Comparison of ENCODE assay signal across 23 cellular contexts in genomic region chr1:203401151-203401550, GRCh38. TPM values are rescaled to one million over a fixed set of nuclear protein-coding genes. Genes with fewer than 3 reads are reported as not detected.
A peak's percentile ranks its signal among the peaks of the same experiment; 100 is the strongest.
DNase-seq lines count a peak whose midpoint lies in the region; ATAC-seq, FAIRE-seq and TF ChIP-seq lines count a peak whose summit lies in the region.
"Had no signal": no experiment of that assay in that cellular context is flagged by ENCODE, and none has a peak within 500 bp of the region (broad histone marks: within the 10 kb centered on the region; RNA-seq: fewer than 3 reads in every experiment).

No MANE protein-coding gene starts in this region.

- H3K9me3 ChIP-seq in liver (ENCODE audit: control insufficient read depth in 4 of 4, low read length in 3 of 4), result no peaks in the 10 kb centered on the region
- H3K9me3 ChIP-seq in HepG2 (ENCODE audit: low read length), result no peaks in the 10 kb centered on the region
- no peaks in the 10 kb centered on the region for H3K9me3 ChIP-seq in lower lobe of right lung
- no peaks in the 10 kb centered on the region for H3K9me3 ChIP-seq in gastrocnemius medialis
- H3K9me3 ChIP-seq: transverse colon had no signal

- H3K4me1 ChIP-seq in liver (ENCODE audit: control insufficient read depth in 4 of 4, insufficient read depth in 4 of 4, low read length in 3 of 4) (no peaks in the 10 kb centered on the region), HepG2 (ENCODE audit: insufficient read depth, low read length) (no peaks in the 10 kb centered on the region), lower lobe of right lung (peaks cover 27% of the 10 kb centered on the region), gastrocnemius medialis (no peaks in the 10 kb centered on the region)
- H3K4me1 ChIP-seq: Caco-2 had no signal

- H3K4me2 ChIP-seq in HepG2 (ENCODE audit: low read depth, low read length), result no peak overlapping the region

- ATAC-seq in HepG2 (no peak), lower lobe of right lung (no peak), gastrocnemius medialis (no peak), HG03521 (IDR thresholded peaks at IDR 0.05; ENCODE audit: unreplicated experiment) (no peak), GM19467 (IDR thresholded peaks at IDR 0.05; ENCODE audit: unreplicated experiment) (no peak)
- ATAC-seq: Panc1, WTC11 had no signal

- H3K4me3 ChIP-seq in liver (ENCODE audit: low read depth in 1 of 3, low read length in 3 of 3), result no peak overlapping the region
- H3K4me3 ChIP-seq in HepG2 (replicated peaks in 1 of 3; ENCODE audit: insufficient read depth in 1 of 3, low read depth in 2 of 3, low read length in 3 of 3), result no peak overlapping the region
- no peak overlapping the region for H3K4me3 ChIP-seq in lower lobe of right lung
- H3K4me3 ChIP-seq in gastrocnemius medialis, result no peak overlapping the region
- H3K4me3 ChIP-seq: transverse colon had no signal

- intact Hi-C loops in HepG2 (cut with micrococcal nuclease; ENCODE audit: unreplicated experiment), result no loop called here
- intact Hi-C loops in lower lobe of right lung (cut with DNase I), result no loop called here
- intact Hi-C loops in gastrocnemius medialis (cut with DNase I; ENCODE audit: low total_unique reads), result no loop called here

- CTCF ChIA-PET in HepG2 (lab: Yijun Ruan, JAX; ENCODE audit: low intra/inter-chr PET ratio, low total read pairs), result no interaction called here

- H3K36me3 ChIP-seq in liver (ENCODE audit: control insufficient read depth in 4 of 4, insufficient read depth in 3 of 4, low read depth in 1 of 4, low read length in 3 of 4) (no peaks in the 10 kb centered on the region), HepG2 (replicated peaks in 1 of 2; ENCODE audit: control insufficient read depth in 1 of 2, insufficient read depth in 2 of 2, low read length in 2 of 2) (no peaks in the 10 kb centered on the region), lower lobe of right lung (no peaks in the 10 kb centered on the region), gastrocnemius medialis (no peaks in the 10 kb centered on the region)
- H3K36me3 ChIP-seq: transverse colon had no signal

- H3K79me2 ChIP-seq in HepG2 (ENCODE audit: insufficient read depth, low read length), result no peaks in the 10 kb centered on the region

- TF ChIP-seq RAD21 in liver (IDR thresholded peaks at IDR 0.05), result no peak
- TF ChIP-seq RAD21 in HepG2 (CRISPR knock-in tag; IDR thresholded peaks at IDR 0.05), result no peak

- DNase-seq in HepG2 (ENCODE audit: low spot score) (no peak), lower lobe of right lung (no peak), gastrocnemius medialis (no peak), anterior cingulate cortex (lab: John Stamatoyannopoulos, UW) (no peak), AG20443 (ENCODE audit: low spot score) (no peak)
- DNase-seq: activated naive CD4-positive, alpha-beta T cell treated with anti-CD3 and anti-CD28 coated beads, Interleukin-2, amount 50 U/mL, for 16 hours; Caco-2; DMS79 treated with DMSO at 0.1 percent for 48 hours; foreskin fibroblast; H7; hypothalamus; NCI-H1092; NCI-H187; NCI-H524 treated with DMSO at 0.1 percent for 48 hours; stimulated activated CD4-positive, alpha-beta T cell treated with anti-CD3 and anti-CD28 coated beads, Interleukin-12 subunit alpha, Interleukin-12 subunit beta, amount 100 ng/mL, for 4 hours; stimulated activated naive CD4-positive, alpha-beta T cell treated with Interleukin-2 at 50 U/mL for 16 hours; transverse colon had no signal

- POLR2A ChIA-PET in HepG2 (lab: Yijun Ruan, JAX), result no interaction called here

- in situ Hi-C loops in HepG2 (cut with HindIII; ENCODE audit: extremely low pct_ligation_motif_present, low pct_unique_long_range_greater_than_20kb) (no loop called here), gastrocnemius medialis (cut with MboI; ENCODE audit: low sequenced_read_pairs in 4 of 4) (no loop called here)

- TF ChIP-seq CTCF in liver (IDR thresholded peaks at IDR 0.05; ENCODE audit: low read depth, low read length, missing input control), result no peak
- TF ChIP-seq CTCF in HepG2 (CRISPR knock-in tag; IDR thresholded peaks at IDR 0.05), result no peak
- TF ChIP-seq CTCF in lower lobe of right lung (IDR thresholded peaks at IDR 0.05), result no peak
- no peak for TF ChIP-seq CTCF in gastrocnemius medialis (IDR thresholded peaks at IDR 0.05 in 4 of 5, conservative IDR thresholded peaks at IDR 0.05 in 1 of 5)

- no peak for TF ChIP-seq EP300 in HepG2 (IDR thresholded peaks at IDR 0.05; ENCODE audit: low read depth in 2 of 2, low read length in 2 of 2)
- no peak for TF ChIP-seq EP300 in HepG2 (CRISPR knock-in tag; IDR thresholded peaks at IDR 0.05; ENCODE audit: borderline replicate concordance)

- no peak for TF ChIP-seq POLR2A in HepG2 (IDR thresholded peaks at IDR 0.05; ENCODE audit: insufficient read depth in 1 of 2, low read depth in 2 of 2, low read length in 2 of 2)
- no peak for TF ChIP-seq POLR2A in gastrocnemius medialis (IDR thresholded peaks at IDR 0.05)

- no TSS peak for BruUV-seq in HepG2 (replicated peaks; lab: Mats Ljungman, UMichigan)

- no peak overlapping the region for H3K27ac ChIP-seq in liver (ENCODE audit: low read depth in 1 of 2, low read length in 2 of 2)
- H3K27ac ChIP-seq in HepG2 (ENCODE audit: extremely low read length, insufficient read depth, low read length), result no peak overlapping the region
- peak overlapping the region; percentile 70 for H3K27ac ChIP-seq in lower lobe of right lung
- H3K27ac ChIP-seq in gastrocnemius medialis, result peak overlapping the region; percentile 3 to 69 (median 47)

- no peak overlapping the region for H2AFZ ChIP-seq in HepG2 (ENCODE audit: low read length)

- 89% methylated on average over 4 of the region's 4 CpGs for WGBS in liver
- 46% methylated on average over 3 of the region's 4 CpGs for WGBS in HepG2 (ENCODE audit: low lambda C conversion rate)

- H3K9ac ChIP-seq in liver (ENCODE audit: low read depth in 1 of 2, low read length in 2 of 2), result no peak overlapping the region
- H3K9ac ChIP-seq in HepG2 (ENCODE audit: insufficient read depth, low read depth, low read length), result no peak overlapping the region

- H3K27me3 ChIP-seq in liver (ENCODE audit: control insufficient read depth in 4 of 4, insufficient read depth in 4 of 4, low read length in 3 of 4), result no peaks in the 10 kb centered on the region
- H3K27me3 ChIP-seq in HepG2 (ENCODE audit: control insufficient read depth in 1 of 2, insufficient read depth in 2 of 2, low read length in 2 of 2), result no peaks in the 10 kb centered on the region; a peak in 1 of 5 replicates
- H3K27me3 ChIP-seq in lower lobe of right lung (ENCODE audit: low read depth), result no peaks in the 10 kb centered on the region
- H3K27me3 ChIP-seq in gastrocnemius medialis, result peaks cover 0 to 8% (median 2%) of the 10 kb centered on the region in 3 donors
- H3K27me3 ChIP-seq: transverse colon had no signal

- FAIRE-seq in HepG2 (lab: Jason Lieb, UNC), result no peak
- FAIRE-seq: astrocyte had no signal

- H4K20me1 ChIP-seq in HepG2 (ENCODE audit: insufficient read depth, low read length), result no peaks in the 10 kb centered on the region

TF ChIP-seq in liver, 16 proteins besides CTCF, POLR2A, EP300 and RAD21:
- TF ChIP-seq NR2F2 (IDR thresholded peaks at IDR 0.05) (peak; percentile 64), RXRA (IDR thresholded peaks at IDR 0.05) (peak in 1 of 2 donors; percentile 40), HNF4A (conservative IDR thresholded peaks at IDR 0.05) (no peak), FOXA2 (IDR thresholded peaks at IDR 0.05) (no peak)
TF ChIP-seq in liver: peak in this region for 2.

TF ChIP-seq in HepG2, 621 proteins besides CTCF, POLR2A, EP300 and RAD21:
- TF ChIP-seq ARHGAP35 (CRISPR knock-in tag; IDR thresholded peaks at IDR 0.05; ENCODE audit: borderline replicate concordance) (no peak), KDM5B (CRISPR knock-in tag; IDR thresholded peaks at IDR 0.05; ENCODE audit: borderline replicate concordance) (no peak)
TF ChIP-seq in HepG2: peak in this region for 0.

RNA-seq across cellular contexts. Expression of gene FMOD, which starts 50.2 kb away (rescaled TPM):
- total RNA-seq in liver, result 1 to 10 TPM; 2.1 to 2.7 TPM
- 1 to 10 TPM; 1.0 to 7.0 TPM for polyA plus RNA-seq in liver
- not detected in 2 replicates for total RNA-seq in HepG2 (2016; rRNA removed; fragmentation: Illumina TruSeq; extraction: Trizol)
- not detected in 2 replicates for total RNA-seq in HepG2 (2016; cell fraction: cytosol; rRNA removed; fragmentation: Illumina TruSeq; extraction: Trizol; ENCODE audit: low read depth)
- total RNA-seq in HepG2 (2016; cell fraction: insoluble cytoplasmic fraction; rRNA removed; fragmentation: Illumina TruSeq; extraction: Trizol), result not detected in 2 replicates
- not detected in 2 replicates for total RNA-seq in HepG2 (2016; cell fraction: membrane; rRNA removed; fragmentation: Illumina TruSeq; extraction: Trizol)
- not detected in 2 replicates for total RNA-seq in HepG2 (2016; cell fraction: nucleus; rRNA removed; fragmentation: Illumina TruSeq; extraction: Trizol)
- polyA plus RNA-seq in HepG2 (2011; rRNA removed), result 0.04 and 0.08 TPM in 2 replicates
- polyA plus RNA-seq in HepG2 (2011; cell fraction: cytosol; rRNA removed), result 0.08 TPM in 2 replicates
- not detected in 2 replicates for polyA plus RNA-seq in HepG2 (2011; cell fraction: nucleus; rRNA removed)
- not detected in 2 replicates for polyA plus RNA-seq in HepG2 (2012)
- not detected in 2 replicates for polyA plus RNA-seq in HepG2 (2016; cell fraction: cytosol; fragmentation: Illumina TruSeq; extraction: Trizol; ENCODE audit: low read depth)
- polyA plus RNA-seq in HepG2 (2016; cell fraction: insoluble cytoplasmic fraction; fragmentation: Illumina TruSeq; extraction: Trizol; ENCODE audit: low read depth), result not detected in 2 replicates
- polyA plus RNA-seq in HepG2 (2016; cell fraction: membrane; fragmentation: Illumina TruSeq; extraction: Trizol; ENCODE audit: low read depth), result not detected in 2 replicates
- polyA plus RNA-seq in HepG2 (2016; cell fraction: nucleus; fragmentation: Illumina TruSeq; extraction: Trizol; ENCODE audit: insufficient read depth, low read depth), result not detected in 2 replicates
- polyA minus RNA-seq in HepG2 (2011; rRNA and poly(A)+ RNA removed; ENCODE audit: low replicate concordance), result not detected in 2 replicates
- not detected in 2 replicates for polyA minus RNA-seq in HepG2 (2011; cell fraction: cytosol; rRNA and poly(A)+ RNA removed)
- polyA minus RNA-seq in HepG2 (2011; cell fraction: nucleus; rRNA and poly(A)+ RNA removed), result not detected in 2 replicates
- total RNA-seq in lower lobe of right lung, result 28.9 TPM
- 10 to 100 TPM in 1 of 4 donors, 1 to 10 TPM in 3; 6.3 to 15.8 (median 7.8) TPM for total RNA-seq in gastrocnemius medialis
- total RNA-seq: astrocyte, H7 had no signal

Comparison
In these comparisons a context has a peak if more than half of its experiments do, and no peak if none do; other contexts are left out.
1. H3K27ac ChIP-seq: peak in lower lobe of right lung (single experiment) and gastrocnemius medialis (4 of 4); none in liver (0 of 2) and HepG2 (single experiment).